In the genomic region with DNA sequence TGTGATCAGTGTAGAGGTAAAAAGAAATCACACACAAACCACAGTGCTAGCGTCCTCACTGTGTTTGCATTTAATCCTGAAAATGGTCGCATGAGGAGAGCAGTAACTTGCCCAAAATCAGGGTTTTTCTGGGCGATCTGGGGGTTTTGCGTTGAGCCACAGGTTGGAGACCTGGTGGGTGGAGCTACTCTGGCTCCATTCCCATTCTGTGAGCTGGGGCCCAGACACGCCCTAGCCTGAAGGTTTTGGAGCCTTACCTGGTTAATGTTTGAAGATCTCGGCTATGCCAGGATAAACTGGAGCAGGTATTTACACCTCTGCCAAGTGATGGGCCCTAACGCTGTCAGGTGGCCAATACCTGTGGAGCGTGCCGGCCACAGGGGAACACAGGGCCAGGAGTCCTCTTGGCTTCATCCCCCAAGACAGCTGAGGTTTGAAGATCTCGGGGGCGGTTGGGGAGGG, we compare ENCODE assay signal across 23 cellular contexts. TPM values are rescaled to one million over a fixed set of nuclear protein-coding genes. Genes with fewer than 3 reads are reported as not detected.
A peak's percentile ranks its signal among the peaks of the same experiment; 100 is the strongest.
DNase-seq lines count a peak whose midpoint lies in the region; ATAC-seq and TF ChIP-seq lines count a peak whose summit lies in the region.
"Had no signal": no experiment of that assay in that cellular context is flagged by ENCODE, and none has a peak within 500 bp of the region (broad histone marks: within the 10 kb centered on the region; RNA-seq: fewer than 3 reads in every experiment).

No MANE protein-coding gene starts in this region.

- H3K36me3 ChIP-seq in PC-3 (ENCODE audit: low read depth, low read length), result peaks cover 88% of the 10 kb centered on the region

- no peaks in the 10 kb centered on the region for H3K27me3 ChIP-seq in PC-3 (ENCODE audit: low read length)

- peaks cover 29% of the 10 kb centered on the region for H3F3A ChIP-seq in PC-3 (ENCODE audit: low read length, unreplicated experiment)

- CTCF ChIA-PET in PC-3 (lab: Charles Lee), result no interaction called here

- H3K4me2 ChIP-seq in PC-3 (ENCODE audit: low read length), result 0 out of 2 replicates have a peak overlapping the region, but pooled peaks have one; percentile 7

- H3K4me3 ChIP-seq in PC-3 (ENCODE audit: low read length), result no peak overlapping the region
- H3K4me3 ChIP-seq in coronary artery, result no peak overlapping the region

- H3K36me3 Mint-ChIP-seq in glutamatergic neuron (ENCODE audit: unreplicated experiment), result no peaks in the 10 kb centered on the region
- H3K36me3 Mint-ChIP-seq: WTC11 had no signal

- peaks cover 100% of the 10 kb centered on the region for H4K20me1 ChIP-seq in PC-3 (ENCODE audit: low read length)

- DNase-seq in PC-3, result peak; percentile 76
- DNase-seq in glutamatergic neuron, result peak; percentile 6
- DNase-seq in posterior vena cava (ENCODE audit: low spot score), result peak; percentile 38
- DNase-seq in NCI-H82 treated with DMSO at 0.1 percent for 48 hours (lab: John Stamatoyannopoulos, UW; ENCODE audit: unreplicated experiment), result no peak
- DNase-seq in coronary artery (ENCODE audit: low spot score), result no peak
- no peak for DNase-seq in NCI-H2196 treated with DMSO at 0.1 percent for 48 hours (lab: John Stamatoyannopoulos, UW; ENCODE audit: unreplicated experiment)
- DNase-seq: activated CD8-positive, alpha-beta T cell treated with anti-CD3 and anti-CD28 coated beads for 36 hours; activated T-cell treated with anti-CD3 and anti-CD28 coated beads, Interleukin-2, amount 50 U/mL, for 4 hours; KG1; kidney; midbrain; NCI-H1105; NCI-H2107; NCI-H526 treated with DMSO at 0.1 percent for 48 hours; SIG-M5; stimulated activated CD4-positive, alpha-beta T cell treated with anti-CD3 and anti-CD28 coated beads, Interleukin-12 subunit alpha, Interleukin-12 subunit beta, amount 100 ng/mL, for 4 hours; T-helper 2 cell had no signal

- no TSS peak for BruUV-seq in PC-3 (replicated peaks; lab: Mats Ljungman, UMichigan)

- H3K27ac ChIP-seq in C4-2B (peak overlapping the region; percentile 48), PC-3 (ENCODE audit: low read length) (peak overlapping the region; percentile 2; the same call in 1 of the 2 replicates), coronary artery (no peak overlapping the region)

- intact Hi-C loops in PC-3 (cut with micrococcal nuclease) (no loop called here), posterior vena cava (cut with DNase I) (loop anchor here in 1 of 2 donors (1.0 kb wide), 1 partner anchor 14 kb away; no protein-coding TSS in a partner anchor)

- H3K79me2 ChIP-seq in PC-3 (ENCODE audit: low read length), result peaks cover 100% of the 10 kb centered on the region

- H3K4me3 Mint-ChIP-seq in glutamatergic neuron (ENCODE audit: unreplicated experiment), result peak overlapping the region; percentile 42
- H3K4me3 Mint-ChIP-seq: activated CD8-positive, alpha-beta T cell treated with anti-CD3 and anti-CD28 coated beads for 36 hours; activated naive CD4-positive, alpha-beta T cell treated with anti-CD3 and anti-CD28 coated beads, Interleukin-2, amount 50 U/mL, for 24 hours; activated T-cell treated with anti-CD3 and anti-CD28 coated beads, Interleukin-2, amount 50 U/mL, for 4 hours; neural crest cell; WTC11 had no signal

- no peak overlapping the region for H3K9ac ChIP-seq in PC-3 (ENCODE audit: low read length)

- H3K4me1 ChIP-seq in PC-3 (ENCODE audit: insufficient read depth, low read length), result peaks cover 33% of the 10 kb centered on the region

- TF ChIP-seq CTCF in C4-2B (conservative IDR thresholded peaks at IDR 0.05) (no peak), PC-3 (conservative IDR thresholded peaks at IDR 0.05; ENCODE audit: low read depth, low read length) (no peak), glutamatergic neuron (IDR thresholded peaks at IDR 0.05; ENCODE audit: partially characterized antibody, unreplicated experiment) (no peak), coronary artery (IDR thresholded peaks at IDR 0.05) (no peak)

- POLR2A ChIA-PET in PC-3 (lab: Charles Lee; ENCODE audit: unreplicated experiment), result interaction anchor here (0.6 to 0.7 kb wide), 2 partner anchors 56 to 69 kb away, joined by 3 to 5 read pairs; no protein-coding TSS in a partner anchor

- H3K9me2 ChIP-seq in PC-3 (replicated peaks; ENCODE audit: low read length), result no peaks in the 10 kb centered on the region

- no peak overlapping the region for H3K27ac Mint-ChIP-seq in glutamatergic neuron (ENCODE audit: unreplicated experiment)
- H3K27ac Mint-ChIP-seq: activated CD8-positive, alpha-beta T cell treated with anti-CD3 and anti-CD28 coated beads for 36 hours had no signal

- ATAC-seq in PC-3 (peak; percentile 22), GM21360 (IDR thresholded peaks at IDR 0.05; ENCODE audit: unreplicated experiment) (no peak)
- ATAC-seq: activated CD8-positive, alpha-beta T cell treated with anti-CD3 and anti-CD28 coated beads for 36 hours; activated T-cell treated with anti-CD3 and anti-CD28 coated beads, Interleukin-2, amount 50 U/mL, for 4 hours; WTC11 had no signal

- peaks cover 19% of the 10 kb centered on the region for H3K27me3 Mint-ChIP-seq in glutamatergic neuron (ENCODE audit: unreplicated experiment)
- H3K27me3 Mint-ChIP-seq: activated CD8-positive, alpha-beta T cell treated with anti-CD3 and anti-CD28 coated beads for 36 hours; activated naive CD4-positive, alpha-beta T cell treated with anti-CD3 and anti-CD28 coated beads, Interleukin-2, amount 50 U/mL, for 24 hours had no signal

- H3K4me1 Mint-ChIP-seq in glutamatergic neuron (ENCODE audit: low read depth, unreplicated experiment), result peaks cover 78% of the 10 kb centered on the region

- H3K9me3 ChIP-seq in PC-3 (ENCODE audit: low read length), result no peaks in the 10 kb centered on the region

- no peak overlapping the region for H2AFZ ChIP-seq in PC-3 (ENCODE audit: low read length)

- H3K9me3 Mint-ChIP-seq in glutamatergic neuron (ENCODE audit: unreplicated experiment), result peaks cover 14% of the 10 kb centered on the region
- H3K9me3 Mint-ChIP-seq: activated CD8-positive, alpha-beta T cell treated with anti-CD3 and anti-CD28 coated beads for 36 hours; activated naive CD4-positive, alpha-beta T cell treated with anti-CD3 and anti-CD28 coated beads, Interleukin-2, amount 50 U/mL, for 24 hours; activated T-cell treated with anti-CD3 and anti-CD28 coated beads, Interleukin-2, amount 50 U/mL, for 4 hours; CD8-positive, alpha-beta memory T cell; neural crest cell; WTC11 had no signal

RNA-seq across cellular contexts. Expression of a gene that starts 48.4 kb away (rescaled TPM):
- total RNA-seq in PC-3 (2014; rRNA removed) (1,274 and 1,459 TPM in 2 replicates), glutamatergic neuron (ENCODE audit: unreplicated experiment) (863 TPM), posterior vena cava (100 to 1,000 TPM; 359 to 405 TPM)

Comparison
In these comparisons a context has a peak if more than half of its experiments do, and no peak if none do; other contexts are left out.
1. H3K27ac ChIP-seq: peak in C4-2B (single experiment) and PC-3 (single experiment); none in coronary artery (0 of 2).
2. DNase-seq: peak in PC-3 (single experiment), glutamatergic neuron (single experiment) and posterior vena cava (single experiment); none in NCI-H82 treated with DMSO at 0.1 percent for 48 hours (single experiment), coronary artery (single experiment) and NCI-H2196 treated with DMSO at 0.1 percent for 48 hours (single experiment).